In the genomic region with DNA sequence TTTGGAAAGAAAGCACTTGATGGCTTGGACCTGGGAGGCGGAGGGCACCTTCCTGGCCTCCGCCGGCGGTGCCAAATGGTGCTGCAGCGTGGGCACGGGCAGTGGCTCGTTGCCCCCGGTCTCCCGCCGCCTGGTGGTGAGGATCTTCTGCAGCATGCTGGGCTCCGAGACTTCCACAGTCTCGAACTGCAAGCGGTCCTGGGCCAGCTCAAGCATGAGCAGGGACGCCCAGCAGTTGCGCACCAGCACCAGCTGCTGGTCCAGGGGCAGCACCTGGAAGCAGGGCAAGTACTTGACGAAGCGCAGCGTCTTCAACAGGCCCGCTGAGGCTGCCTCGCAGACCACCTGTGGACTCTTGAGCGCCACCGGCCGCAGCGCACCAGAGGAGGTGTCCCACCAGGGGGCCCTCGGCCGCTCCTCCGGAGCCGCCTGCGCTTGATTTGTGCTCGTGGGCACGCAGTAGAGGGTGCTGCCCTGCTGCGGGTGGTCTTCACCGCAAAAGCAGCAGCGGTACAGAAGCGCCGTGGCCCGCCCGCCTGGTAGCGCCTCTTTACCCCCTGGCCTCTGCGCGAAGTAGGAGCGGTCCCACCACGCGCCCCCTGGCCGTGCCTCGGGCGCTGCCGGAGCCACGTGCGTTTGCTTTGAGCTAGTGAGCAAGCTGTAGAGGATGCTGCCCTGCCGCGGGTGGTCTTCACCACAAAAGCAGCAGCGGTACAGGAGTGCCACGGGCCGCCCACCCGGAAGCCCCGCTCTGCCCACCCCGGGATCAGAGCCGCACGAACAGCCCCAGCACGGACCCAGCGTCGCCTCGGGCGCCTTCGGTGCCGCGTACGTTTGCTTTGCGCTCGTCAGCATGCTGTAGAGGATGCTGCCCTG, we compare ENCODE assay signal across 9 cellular contexts. TPM values are rescaled to one million over a fixed set of nuclear protein-coding genes. Genes with fewer than 3 reads are reported as not detected.
A peak's percentile ranks its signal among the peaks of the same experiment; 100 is the strongest.
DNase-seq lines count a peak whose midpoint lies in the region; ATAC-seq and TF ChIP-seq lines count a peak whose summit lies in the region.
"Had no signal": no experiment of that assay in that cellular context is flagged by ENCODE, and none has a peak within 500 bp of the region (broad histone marks: within the 10 kb centered on the region; RNA-seq: fewer than 3 reads in every experiment).

No MANE protein-coding gene starts in this region.

- H2BK5ac ChIP-seq in mesenchymal stem cell (ENCODE audit: low read depth, low read length, poor library complexity, severe bottlenecking) = no peak overlapping the region

- H3K27ac Mint-ChIP-seq in activated CD4-positive, alpha-beta memory T cell treated with anti-CD3 and anti-CD28 coated beads for 36 hours = no peak overlapping the region

- no peak overlapping the region for H2AK5ac ChIP-seq in mesenchymal stem cell (ENCODE audit: low read length, severe bottlenecking)

- peaks cover 28 to 35% (median 31%) of the 10 kb centered on the region in 11 experiments for H3K27me3 ChIP-seq in BLaER1 treated with 17β-estradiol and CSF1 and Interleukin-3, amounts not matched to agents 10 nM and 100 nM
- H3K27me3 ChIP-seq in mesenchymal stem cell (ENCODE audit: control insufficient read depth in 1 of 2, insufficient read depth in 1 of 2, low read length in 2 of 2) (peaks cover 0 to 30% of the 10 kb centered on the region in 2 experiments), tibial nerve (peaks cover 0 to 32% of the 10 kb centered on the region in 2 donors)
- H3K27me3 ChIP-seq: Peyer's patch had no signal

- WGBS in mesenchymal stem cell = 7% methylated on average over 52 of the region's 71 CpGs
- 0 to 15% methylated on average over 1 to 27 of the region's 71 CpGs for WGBS in tibial nerve, 2 donors

- no peaks in the 10 kb centered on the region for H4K20me1 ChIP-seq in BLaER1 treated with 17β-estradiol and CSF1 and Interleukin-3, amounts not matched to agents 10 nM and 100 nM

- H2AFZ ChIP-seq in mesenchymal stem cell (ENCODE audit: low read depth, low read length) = no peak overlapping the region

- H3K36me3 Mint-ChIP-seq in activated CD4-positive, alpha-beta memory T cell treated with anti-CD3 and anti-CD28 coated beads for 36 hours = no peaks in the 10 kb centered on the region

- no peaks in the 10 kb centered on the region for H3K4me1 Mint-ChIP-seq in activated CD4-positive, alpha-beta memory T cell treated with anti-CD3 and anti-CD28 coated beads for 36 hours (ENCODE audit: low read depth)

- H3K23ac ChIP-seq in mesenchymal stem cell (ENCODE audit: low read length in 2 of 2) = no peak overlapping the region

- peak overlapping the region; percentile 36 to 63 (median 52) for H3K4me3 ChIP-seq in BLaER1 treated with 17β-estradiol and CSF1 and Interleukin-3, amounts not matched to agents 10 nM and 100 nM
- H3K4me3 ChIP-seq in astrocyte of the spinal cord (ENCODE audit: low read depth, low read length) (no peak overlapping the region), mesenchymal stem cell (ENCODE audit: insufficient read depth in 1 of 2, low read depth in 1 of 2, low read length in 2 of 2) (peak overlapping the region; percentile 50 to 80), tibial nerve (peak overlapping the region in 2 of 4 donors; percentile 7 to 37)

- H4K91ac ChIP-seq in mesenchymal stem cell (ENCODE audit: low read length) = no peak overlapping the region

- H3K18ac ChIP-seq in mesenchymal stem cell (ENCODE audit: low read depth in 1 of 2, low read length in 2 of 2) = peak overlapping the region in 1 of 2 experiments; percentile 8

- H3K9me3 Mint-ChIP-seq in activated CD4-positive, alpha-beta memory T cell treated with anti-CD3 and anti-CD28 coated beads for 36 hours = no peaks in the 10 kb centered on the region

- no peaks in the 10 kb centered on the region for H3K36me3 ChIP-seq in BLaER1 treated with 17β-estradiol and CSF1 and Interleukin-3, amounts not matched to agents 10 nM and 100 nM
- H3K36me3 ChIP-seq in mesenchymal stem cell (ENCODE audit: control insufficient read depth in 1 of 2, insufficient read depth in 2 of 2, low read depth in 1 of 2, low read length in 2 of 2) (peaks cover 0 to 14% of the 10 kb centered on the region in 2 experiments), tibial nerve (no peaks in the 10 kb centered on the region)
- H3K36me3 ChIP-seq: Peyer's patch had no signal

- POLR2A ChIA-PET in activated CD4-positive, alpha-beta memory T cell treated with anti-CD3 and anti-CD28 coated beads for 36 hours (lab: Charles Lee) = no interaction called here

- in situ Hi-C loops in astrocyte of the spinal cord (cut with HindIII; ENCODE audit: low sequenced_read_pairs) = no loop called here

- no peak for TF ChIP-seq POLR2A in tibial nerve (IDR thresholded peaks at IDR 0.05)

- no peak overlapping the region for H3K14ac ChIP-seq in mesenchymal stem cell (ENCODE audit: low read length in 2 of 2)

- no peak for TF ChIP-seq EP300 in tibial nerve (IDR thresholded peaks at IDR 0.05)

- DNase-seq in astrocyte of the spinal cord (ENCODE audit: low read depth, low spot score) (peak; percentile 13), mesenchymal stem cell (peak; percentile 24), H4 (ENCODE audit: low spot score) (no peak), cortex of kidney (lab: John Stamatoyannopoulos, UW) (no peak), tibial nerve (ENCODE audit: low spot score in 2 of 2) (no peak)
- DNase-seq in activated CD4-positive, alpha-beta memory T cell treated with anti-CD3 and anti-CD28 coated beads for 36 hours = no peak

- intact Hi-C loops in activated CD4-positive, alpha-beta memory T cell treated with anti-CD3 and anti-CD28 coated beads for 36 hours (cut with micrococcal nuclease) = no loop called here

- H3K27ac ChIP-seq in BLaER1 treated with 17β-estradiol and CSF1 and Interleukin-3, amounts not matched to agents 10 nM and 100 nM = no peak overlapping the region
- H3K27ac ChIP-seq in mesenchymal stem cell (ENCODE audit: low read length, poor library complexity, severe bottlenecking) = no peak overlapping the region
- no peak overlapping the region for H3K27ac ChIP-seq in tibial nerve
- H3K27ac ChIP-seq: Peyer's patch had no signal

- ATAC-seq in HG02642 (IDR thresholded peaks at IDR 0.05; ENCODE audit: poor library complexity, unreplicated experiment) = peak; percentile 45

- H3K4me2 ChIP-seq in BLaER1 treated with 17β-estradiol and CSF1 and Interleukin-3, amounts not matched to agents 10 nM and 100 nM = peak overlapping the region; percentile 70 to 90 (median 84)
- peak overlapping the region; percentile 77 for H3K4me2 ChIP-seq in mesenchymal stem cell (ENCODE audit: low read length, poor library complexity, severe bottlenecking)

- peaks cover 0 to 15% (median 8%) of the 10 kb centered on the region in 10 experiments; a peak in 9 of 20 replicates for H3K4me1 ChIP-seq in BLaER1 treated with 17β-estradiol and CSF1 and Interleukin-3, amounts not matched to agents 10 nM and 100 nM
- peaks cover 15% of the 10 kb centered on the region for H3K4me1 ChIP-seq in mesenchymal stem cell (ENCODE audit: control insufficient read depth, insufficient read depth, low read depth, low read length)
- peaks cover 0 to 14% (median 0%) of the 10 kb centered on the region in 4 donors for H3K4me1 ChIP-seq in tibial nerve
- H3K4me1 ChIP-seq: Peyer's patch had no signal

- peak overlapping the region in 2 of 11 experiments; percentile 9 to 34; a peak in 3 of 22 replicates for H3K9ac ChIP-seq in BLaER1 treated with 17β-estradiol and CSF1 and Interleukin-3, amounts not matched to agents 10 nM and 100 nM
- peak overlapping the region; percentile 80 for H3K9ac ChIP-seq in mesenchymal stem cell (ENCODE audit: low read length)

- peaks cover 9% of the 10 kb centered on the region for H3K27me3 Mint-ChIP-seq in activated CD4-positive, alpha-beta memory T cell treated with anti-CD3 and anti-CD28 coated beads for 36 hours

- no peak overlapping the region for H3K4me3 Mint-ChIP-seq in activated CD4-positive, alpha-beta memory T cell treated with anti-CD3 and anti-CD28 coated beads for 36 hours

- TF ChIP-seq CTCF in astrocyte of the spinal cord (IDR thresholded peaks at IDR 0.05; ENCODE audit: low read depth, low read length) = peak; percentile 34
- no peak for TF ChIP-seq CTCF in tibial nerve (IDR thresholded peaks at IDR 0.05)

- H2BK120ac ChIP-seq in mesenchymal stem cell (ENCODE audit: low read depth, low read length) = no peak overlapping the region

- CTCF ChIA-PET in activated CD4-positive, alpha-beta memory T cell treated with anti-CD3 and anti-CD28 coated beads for 36 hours (lab: Charles Lee) = no interaction called here

- no peak overlapping the region for H4K8ac ChIP-seq in mesenchymal stem cell (ENCODE audit: low read length)

- H3K9me3 ChIP-seq in BLaER1 treated with 17β-estradiol and CSF1 and Interleukin-3, amounts not matched to agents 10 nM and 100 nM (replicated peaks in 1 of 11) = peaks cover 14 to 27% (median 21%) of the 10 kb centered on the region in 11 experiments; a peak in 20 of 22 replicates
- H3K9me3 ChIP-seq in mesenchymal stem cell (ENCODE audit: control insufficient read depth, low read length) = no peaks in the 10 kb centered on the region
- no peaks in the 10 kb centered on the region for H3K9me3 ChIP-seq in tibial nerve
- H3K9me3 ChIP-seq: Peyer's patch had no signal

- no peak overlapping the region for H2BK15ac ChIP-seq in mesenchymal stem cell (ENCODE audit: low read depth, poor library complexity, severe bottlenecking)

- no peaks in the 10 kb centered on the region for H3K79me1 ChIP-seq in mesenchymal stem cell (replicated peaks; ENCODE audit: low read length, poor library complexity, severe bottlenecking)

- H2BK12ac ChIP-seq in mesenchymal stem cell (ENCODE audit: low read length in 2 of 2) = no peak overlapping the region

- no peak overlapping the region for H3K4ac ChIP-seq in mesenchymal stem cell (ENCODE audit: low read depth in 1 of 2, low read length in 2 of 2)

RNA-seq across cellular contexts. Expression of a gene that starts 0.7 kb away (rescaled TPM):
- 0.22 TPM for polyA plus RNA-seq in mesenchymal stem cell (2013, experiment 1 of 2)
- 0.34 TPM for polyA plus RNA-seq in mesenchymal stem cell (2013, experiment 2 of 2)
- total RNA-seq in H4 (2014; rRNA removed; shearing (Covaris generic)) = not detected in 2 replicates
- total RNA-seq in activated CD4-positive, alpha-beta memory T cell treated with anti-CD3 and anti-CD28 coated beads for 36 hours = not detected
- 1 to 10 TPM in 2 of 4 donors, under 1 TPM in 1, not detected in 1; 0.22 to 3.3 (median 1.0) TPM for total RNA-seq in tibial nerve
- total RNA-seq: Peyer's patch had no signal

Comparison
In these comparisons a context has a peak if more than half of its experiments do, and no peak if none do; other contexts are left out.
1. DNase-seq: peak in astrocyte of the spinal cord (single experiment) and mesenchymal stem cell (single experiment); none in H4 (single experiment), cortex of kidney (single experiment), activated CD4-positive, alpha-beta memory T cell treated with anti-CD3 and anti-CD28 coated beads for 36 hours (single experiment) and tibial nerve (0 of 2).